Comparison of ENCODE assay signal across 23 cellular contexts in genomic region chr5:36450229-36451024, GRCh38.
DNase-seq lines count a peak whose midpoint lies in the region; ATAC-seq and TF ChIP-seq lines count a peak whose summit lies in the region.
"Had no signal": no experiment of that assay in that cellular context is flagged by ENCODE, and none has a peak within 500 bp of the region (broad histone marks: within the 10 kb centered on the region; RNA-seq: fewer than 3 reads in every experiment).

No MANE protein-coding gene starts in this region.

- H3K4me3 ChIP-seq in HAP-1 (no peak overlapping the region), ascending aorta (no peak overlapping the region)
- H3K4me3 ChIP-seq: psoas muscle, SK-N-MC, smooth muscle cell, thoracic aorta had no signal

- intact Hi-C loops in ascending aorta (cut with DNase I), result no loop called here

- DNase-seq in HAP-1 (ENCODE audit: low spot score in 2 of 2) (peak; percentile 20), RPMI7951 (ENCODE audit: low read depth) (peak; percentile 19), renal cortical epithelial cell (ENCODE audit: low read depth) (peak; percentile 86), ascending aorta (ENCODE audit: low spot score in 2 of 2) (no peak), HK-2 (ENCODE audit: unreplicated experiment) (no peak)
- DNase-seq: activated CD8-positive, alpha-beta memory T cell treated with anti-CD3 and anti-CD28 coated beads, Interleukin-2, amount 50 U/mL, for 48 hours; activated gamma-delta T cell; DMS 273 treated with DMSO at 0.1 percent for 48 hours; hippocampal formation; kidney; NCI-H2107; NCI-H510A treated with DMSO at 0.1 percent for 48 hours; NK-92 treated with Interleukin-12 subunit alpha and Interleukin-12 subunit beta, amount 100 ng/mL, for 24 hours; psoas muscle; T-helper 17 cell had no signal

- no peak overlapping the region for H3K27ac ChIP-seq in ascending aorta
- H3K27ac ChIP-seq: neutrophil, psoas muscle, SK-N-MC, thoracic aorta had no signal

- TF ChIP-seq CTCF in ascending aorta (IDR thresholded peaks at IDR 0.05), result no peak

- ATAC-seq in esophagus mucosa (peak; percentile 63), GM18907 (IDR thresholded peaks at IDR 0.05; ENCODE audit: unreplicated experiment) (no peak), HG03571 (IDR thresholded peaks at IDR 0.05; ENCODE audit: unreplicated experiment) (no peak)
- ATAC-seq: psoas muscle; stimulated activated memory B cell treated with anti-CD40 and anti-IgM and Interleukin-4, amounts not matched to agents 10 μg/mL and 1 μg/mL and 100 μg/mL, for 72 hours; T-helper 17 cell had no signal

- in situ Hi-C loops in HAP-1 (cut with MboI; ENCODE audit: low sequenced_read_pairs), result no loop called here

- H3K36me3 ChIP-seq in HAP-1 (replicated peaks), result no peaks in the 10 kb centered on the region
- no peaks in the 10 kb centered on the region for H3K36me3 ChIP-seq in ascending aorta
- H3K36me3 ChIP-seq: neutrophil, thoracic aorta had no signal

- H3K9me3 ChIP-seq in HAP-1 (no peaks in the 10 kb centered on the region), ascending aorta (no peaks in the 10 kb centered on the region)
- H3K9me3 ChIP-seq: neutrophil, psoas muscle, thoracic aorta had no signal

- H3K27me3 ChIP-seq in HAP-1 (ENCODE audit: low read depth) (peaks cover 3% of the 10 kb centered on the region; the same call in 1 of the 2 replicates), ascending aorta (no peaks in the 10 kb centered on the region)
- H3K27me3 ChIP-seq: neutrophil had no signal

- H3K4me1 ChIP-seq in HAP-1 (peaks cover 7% of the 10 kb centered on the region), ascending aorta (no peaks in the 10 kb centered on the region)
- H3K4me1 ChIP-seq: psoas muscle had no signal

Comparison
In these comparisons a context has a peak if more than half of its experiments do, and no peak if none do; other contexts are left out.
1. DNase-seq: peak in HAP-1 (2 of 2), RPMI7951 (single experiment) and renal cortical epithelial cell (single experiment); none in ascending aorta (0 of 2) and HK-2 (single experiment).